Comparison of ENCODE assay signal across 16 cellular contexts in genomic region chrX:135744739-135745138, GRCh38. TPM values are rescaled to one million over a fixed set of nuclear protein-coding genes. Genes with fewer than 3 reads are reported as not detected.
"Had no signal": no experiment of that assay in that cellular context is flagged by ENCODE, and none has a peak within 500 bp of the region (broad histone marks: within the 10 kb centered on the region; RNA-seq: fewer than 3 reads in every experiment).

No MANE protein-coding gene starts in this region.

RNA-seq across cellular contexts. Expression of gene CT45A3, which starts 23.3 kb away (rescaled TPM):
- total RNA-seq: stomach, subcutaneous adipose tissue, suprapubic skin, temporal lobe, thoracic aorta, thyroid gland, tibial nerve, transverse colon, upper lobe of left lung, ureter, urinary bladder, uterus, vagina had no signal
- polyA plus RNA-seq: stomach, urinary bladder had no signal

RNA-seq across cellular contexts. Expression of gene CT45A1, which starts 31.3 kb away (rescaled TPM):
- total RNA-seq: stomach, subcutaneous adipose tissue, suprapubic skin, temporal lobe, thoracic aorta, thyroid gland, tibial nerve, transverse colon, upper lobe of left lung, upper lobe of right lung, ureter, urinary bladder, uterus, vagina had no signal
- polyA plus RNA-seq: stomach, thymus, urinary bladder had no signal

RNA-seq across cellular contexts. Expression of gene CT45A5, which starts 40.6 kb away (rescaled TPM):
- total RNA-seq: stomach, subcutaneous adipose tissue, suprapubic skin, temporal lobe, thoracic aorta, thyroid gland, tibial nerve, transverse colon, upper lobe of left lung, ureter, urinary bladder, uterus, vagina had no signal
- polyA plus RNA-seq: stomach, urinary bladder had no signal

RNA-seq across cellular contexts. Expression of gene CT45A6, which starts 57.8 kb away (rescaled TPM):
- total RNA-seq: stomach, subcutaneous adipose tissue, suprapubic skin, temporal lobe, testis, thoracic aorta, thyroid gland, tibial nerve, transverse colon, upper lobe of left lung, upper lobe of right lung, ureter, urinary bladder, uterus, vagina had no signal
- polyA plus RNA-seq: stomach, thymus, urinary bladder had no signal
